Comparison of ENCODE assay signal across 18 cellular contexts in the genomic region with DNA sequence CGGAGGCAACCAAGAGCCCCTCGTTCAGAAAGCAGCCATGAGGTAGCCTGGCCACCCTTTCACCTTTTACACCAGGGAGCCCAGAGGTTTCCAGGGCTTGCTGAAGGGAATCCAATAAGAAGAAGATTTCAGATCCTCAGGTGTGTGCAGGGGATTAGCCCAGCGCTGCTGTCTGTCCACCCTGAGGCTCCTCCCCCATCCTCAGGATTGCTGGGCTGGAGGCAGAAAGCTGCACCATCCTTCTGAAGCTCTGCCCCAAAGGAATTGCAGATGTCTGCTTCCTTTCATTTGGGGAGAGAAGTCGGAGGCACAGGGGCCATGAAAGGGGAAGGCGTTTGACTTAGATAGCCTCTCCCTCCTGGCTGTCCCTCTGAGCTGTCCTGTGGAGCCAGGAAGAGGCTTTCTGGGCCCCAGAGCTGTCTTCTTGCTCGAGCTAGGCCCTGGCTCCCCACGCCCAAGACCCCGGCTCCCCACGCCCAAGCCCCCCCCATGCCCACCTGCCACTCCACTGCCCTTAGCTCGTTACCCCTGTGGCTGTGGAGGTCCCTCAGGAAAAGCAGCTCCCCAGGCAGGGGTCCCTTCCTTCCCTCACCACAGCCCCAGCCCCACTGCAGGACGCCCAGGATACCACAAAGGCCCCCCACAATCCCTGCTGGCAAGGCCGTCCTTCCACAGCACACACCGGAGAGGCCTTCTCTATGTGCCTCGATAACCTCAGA.
A peak's percentile ranks its signal among the peaks of the same experiment; 100 is the strongest.
DNase-seq lines count a peak whose midpoint lies in the region; ATAC-seq, FAIRE-seq and TF ChIP-seq lines count a peak whose summit lies in the region.
"Had no signal": no experiment of that assay in that cellular context is flagged by ENCODE, and none has a peak within 500 bp of the region (broad histone marks: within the 10 kb centered on the region; RNA-seq: fewer than 3 reads in every experiment).

No MANE protein-coding gene starts in this region.

- no peak overlapping the region for H2BK120ac ChIP-seq in mesendoderm (ENCODE audit: low read depth, low read length)

- no peaks in the 10 kb centered on the region for H3K9me3 ChIP-seq in SK-N-SH
- no peaks in the 10 kb centered on the region for H3K9me3 ChIP-seq in stomach smooth muscle (ENCODE audit: control insufficient read depth in 2 of 2, low read length in 2 of 2)

- CTCF ChIA-PET in SK-N-SH (lab: Yijun Ruan, JAX): interaction anchor here (0.8 to 2.8 kb wide), 2 partner anchors 17 to 172 kb away, joined by 3 to 9 read pairs; no protein-coding TSS in a partner anchor

- H4K20me1 ChIP-seq in SK-N-SH (ENCODE audit: insufficient read depth): no peaks in the 10 kb centered on the region

- no peak overlapping the region for H3K9ac ChIP-seq in SK-N-SH
- no peak overlapping the region for H3K9ac ChIP-seq in mesendoderm (ENCODE audit: low read length)
- peak overlapping the region in 1 of 2 donors; percentile 2 for H3K9ac ChIP-seq in stomach smooth muscle (ENCODE audit: low read length in 2 of 2)

- no peak overlapping the region for H2BK5ac ChIP-seq in mesendoderm (ENCODE audit: low read length)

- no peak overlapping the region for H2BK15ac ChIP-seq in mesendoderm (replicated peaks; ENCODE audit: low read depth)

- 75% methylated on average over 13 of the region's 14 CpGs for WGBS in SK-N-SH (ENCODE audit: low lambda C conversion rate)
- no CpG with 5 or more reads among the region's 14 CpGs for WGBS in mesendoderm (ENCODE audit: extremely low coverage, insufficient coverage, low lambda C conversion rate)

- H3K4me1 ChIP-seq in SK-N-SH (ENCODE audit: control insufficient read depth in 1 of 2, insufficient read depth in 2 of 2, low read depth in 1 of 2, low read length in 1 of 2) (peaks cover 0 to 7% of the 10 kb centered on the region in 2 experiments; a peak in 1 of 4 replicates), mesendoderm (ENCODE audit: control insufficient read depth, low read depth, low read length) (no peaks in the 10 kb centered on the region), stomach smooth muscle (ENCODE audit: control insufficient read depth, insufficient read depth, low read length) (peaks cover 26% of the 10 kb centered on the region)

- no peak for TF ChIP-seq EP300 in SK-N-SH (IDR thresholded peaks at IDR 0.05; ENCODE audit: borderline replicate concordance in 1 of 2, low read depth in 1 of 2, low read length in 1 of 2)

- no peaks in the 10 kb centered on the region for H3K36me3 ChIP-seq in SK-N-SH (replicated peaks in 1 of 2; ENCODE audit: control insufficient read depth in 1 of 2, insufficient read depth in 2 of 2, low read length in 1 of 2)
- H3K36me3 ChIP-seq in mesendoderm (ENCODE audit: control insufficient read depth, insufficient read depth, low read length): no peaks in the 10 kb centered on the region
- H3K36me3 ChIP-seq in stomach smooth muscle (ENCODE audit: control insufficient read depth in 2 of 2, insufficient read depth in 2 of 2, low read length in 2 of 2): peaks cover 0 to 2% of the 10 kb centered on the region in 2 donors

- no peak overlapping the region for H2AFZ ChIP-seq in SK-N-SH (ENCODE audit: low read depth)

- H3K9me2 ChIP-seq in SK-N-SH: no peaks in the 10 kb centered on the region

- H3K79me1 ChIP-seq in mesendoderm (ENCODE audit: low read length): no peaks in the 10 kb centered on the region

- no peak overlapping the region for H3K4me2 ChIP-seq in SK-N-SH
- no peak overlapping the region for H3K4me2 ChIP-seq in mesendoderm (ENCODE audit: low read length)

- no peak overlapping the region for H3K56ac ChIP-seq in mesendoderm (ENCODE audit: low read length)

- no peaks in the 10 kb centered on the region for H3F3A ChIP-seq in SK-N-SH (replicated peaks; ENCODE audit: insufficient read depth)

- H3K79me2 ChIP-seq in SK-N-SH (ENCODE audit: insufficient read depth) (no peaks in the 10 kb centered on the region), mesendoderm (ENCODE audit: control insufficient read depth, insufficient read depth, low read length) (no peaks in the 10 kb centered on the region)

- no peak for FAIRE-seq in frontal cortex (lab: Jason Lieb, UNC)

- H3K27me3 ChIP-seq in SK-N-SH (ENCODE audit: insufficient read depth): no peaks in the 10 kb centered on the region
- H3K27me3 ChIP-seq in mesendoderm (ENCODE audit: insufficient read depth, low read length, poor library complexity): no peaks in the 10 kb centered on the region
- no peaks in the 10 kb centered on the region for H3K27me3 ChIP-seq in stomach smooth muscle (ENCODE audit: control insufficient read depth in 1 of 2, insufficient read depth in 2 of 2, low read length in 2 of 2)

- DNase-seq in SK-N-SH (peak; percentile 27), SK-N-DZ (ENCODE audit: low spot score) (peak; percentile 51), mesendoderm (peak; percentile 17), DMS53 (lab: John Stamatoyannopoulos, UW) (no peak), HK-2 (ENCODE audit: unreplicated experiment) (no peak), frontal cortex (ENCODE audit: low spot score in 2 of 2) (no peak)
- DNase-seq: C1 segment of cervical spinal cord, EL, Karpas-422, MM.1S, NCI-H1105, NCI-H187, NCI-H748 treated with DMSO at 0.1 percent for 48 hours, SHP77 treated with DMSO at 0.1 percent for 48 hours had no signal

- ATAC-seq in SK-N-SH treated with all-trans-retinoic acid at 6 μM for 48 hours: no peak
- ATAC-seq: Panc1 had no signal

- H4K8ac ChIP-seq in mesendoderm (ENCODE audit: low read depth, low read length): no peak overlapping the region

- no peak overlapping the region for H4K5ac ChIP-seq in mesendoderm (ENCODE audit: low read length)

- H2AK5ac ChIP-seq in mesendoderm (ENCODE audit: low read length): no peak overlapping the region

- no peak for TF ChIP-seq RAD21 in SK-N-SH (IDR thresholded peaks at IDR 0.05; ENCODE audit: low read length)

- H3K4ac ChIP-seq in mesendoderm (ENCODE audit: low read depth, low read length): no peak overlapping the region

- POLR2A ChIA-PET in SK-N-SH (lab: Yijun Ruan, JAX): no interaction called here

- H3K4me3 ChIP-seq in SK-N-SH (ENCODE audit: low read depth in 2 of 2, low read length in 1 of 2): no peak overlapping the region
- no peak overlapping the region for H3K4me3 ChIP-seq in mesendoderm (ENCODE audit: low read length)
- no peak overlapping the region for H3K4me3 ChIP-seq in stomach smooth muscle (ENCODE audit: low read length in 2 of 2)

- H3K27ac ChIP-seq in SK-N-SH (ENCODE audit: low read depth in 2 of 2, low read length in 1 of 2) (no peak overlapping the region), mesendoderm (ENCODE audit: low read depth, low read length) (no peak overlapping the region), stomach smooth muscle (ENCODE audit: low read length) (peak overlapping the region; percentile 11)
- H3K27ac ChIP-seq: 22Rv1 had no signal

- no peak for TF ChIP-seq CTCF in SK-N-SH (IDR thresholded peaks at IDR 0.05)

- no peak overlapping the region for H3K18ac ChIP-seq in mesendoderm (ENCODE audit: low read length)

- no peak overlapping the region for H3K23ac ChIP-seq in mesendoderm (ENCODE audit: low read length)

TF ChIP-seq in SK-N-SH, 30 proteins besides CTCF, POLR2A, EP300 and RAD21 (continues in another document):
- TF ChIP-seq, protein P1, sequence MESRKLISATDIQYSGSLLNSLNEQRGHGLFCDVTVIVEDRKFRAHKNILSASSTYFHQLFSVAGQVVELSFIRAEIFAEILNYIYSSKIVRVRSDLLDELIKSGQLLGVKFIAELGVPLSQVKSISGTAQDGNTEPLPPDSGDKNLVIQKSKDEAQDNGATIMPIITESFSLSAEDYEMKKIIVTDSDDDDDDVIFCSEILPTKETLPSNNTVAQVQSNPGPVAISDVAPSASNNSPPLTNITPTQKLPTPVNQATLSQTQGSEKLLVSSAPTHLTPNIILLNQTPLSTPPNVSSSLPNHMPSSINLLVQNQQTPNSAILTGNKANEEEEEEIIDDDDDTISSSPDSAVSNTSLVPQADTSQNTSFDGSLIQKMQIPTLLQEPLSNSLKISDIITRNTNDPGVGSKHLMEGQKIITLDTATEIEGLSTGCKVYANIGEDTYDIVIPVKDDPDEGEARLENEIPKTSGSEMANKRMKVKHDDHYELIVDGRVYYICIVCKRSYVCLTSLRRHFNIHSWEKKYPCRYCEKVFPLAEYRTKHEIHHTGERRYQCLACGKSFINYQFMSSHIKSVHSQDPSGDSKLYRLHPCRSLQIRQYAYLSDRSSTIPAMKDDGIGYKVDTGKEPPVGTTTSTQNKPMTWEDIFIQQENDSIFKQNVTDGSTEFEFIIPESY (IDR thresholded peaks at IDR 0.05; ENCODE audit: borderline replicate concordance, low read depth): no peak
- TF ChIP-seq RCOR1 (IDR thresholded peaks at IDR 0.05; ENCODE audit: low read length) (no peak), NRF1 (IDR thresholded peaks at IDR 0.05; ENCODE audit: low read depth, low read length) (no peak)

TF ChIP-seq in SK-N-SH treated with all-trans-retinoic acid at 6 μM for 48 hours, 23 proteins besides CTCF, POLR2A, EP300 and RAD21 (continues in another document):
- TF ChIP-seq ZNF565 (CRISPR knock-in tag; conservative IDR thresholded peaks at IDR 0.05; ENCODE audit: low read depth): no peak
- no peak for TF ChIP-seq ZC3H10 (CRISPR knock-in tag; IDR thresholded peaks at IDR 0.05)
- TF ChIP-seq, protein P2, sequence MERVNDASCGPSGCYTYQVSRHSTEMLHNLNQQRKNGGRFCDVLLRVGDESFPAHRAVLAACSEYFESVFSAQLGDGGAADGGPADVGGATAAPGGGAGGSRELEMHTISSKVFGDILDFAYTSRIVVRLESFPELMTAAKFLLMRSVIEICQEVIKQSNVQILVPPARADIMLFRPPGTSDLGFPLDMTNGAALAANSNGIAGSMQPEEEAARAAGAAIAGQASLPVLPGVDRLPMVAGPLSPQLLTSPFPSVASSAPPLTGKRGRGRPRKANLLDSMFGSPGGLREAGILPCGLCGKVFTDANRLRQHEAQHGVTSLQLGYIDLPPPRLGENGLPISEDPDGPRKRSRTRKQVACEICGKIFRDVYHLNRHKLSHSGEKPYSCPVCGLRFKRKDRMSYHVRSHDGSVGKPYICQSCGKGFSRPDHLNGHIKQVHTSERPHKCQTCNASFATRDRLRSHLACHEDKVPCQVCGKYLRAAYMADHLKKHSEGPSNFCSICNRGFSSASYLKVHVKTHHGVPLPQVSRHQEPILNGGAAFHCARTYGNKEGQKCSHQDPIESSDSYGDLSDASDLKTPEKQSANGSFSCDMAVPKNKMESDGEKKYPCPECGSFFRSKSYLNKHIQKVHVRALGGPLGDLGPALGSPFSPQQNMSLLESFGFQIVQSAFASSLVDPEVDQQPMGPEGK (CRISPR knock-in tag; IDR thresholded peaks at IDR 0.05; ENCODE audit: borderline replicate concordance): no peak
- no peak for TF ChIP-seq TOX (CRISPR knock-in tag; IDR thresholded peaks at IDR 0.05; ENCODE audit: borderline replicate concordance)
- no peak for TF ChIP-seq TCF4 (CRISPR knock-in tag; IDR thresholded peaks at IDR 0.05; ENCODE audit: borderline replicate concordance)
- TF ChIP-seq ZNF8 (CRISPR knock-in tag; IDR thresholded peaks at IDR 0.05): no peak
- TF ChIP-seq ISL1 (CRISPR knock-in tag; IDR thresholded peaks at IDR 0.05): no peak
- no peak for TF ChIP-seq SNAI2 (CRISPR knock-in tag; IDR thresholded peaks at IDR 0.05)
- TF ChIP-seq OSR1 (CRISPR knock-in tag; IDR thresholded peaks at IDR 0.05): no peak
- no peak for TF ChIP-seq GLIS3 (CRISPR knock-in tag; IDR thresholded peaks at IDR 0.05)
- no peak for TF ChIP-seq ARNTL (CRISPR knock-in tag; IDR thresholded peaks at IDR 0.05; ENCODE audit: borderline replicate concordance, low read depth)
- TF ChIP-seq PPARA (CRISPR knock-in tag; IDR thresholded peaks at IDR 0.05; ENCODE audit: borderline replicate concordance): no peak

Comparison
In these comparisons a context has a peak if more than half of its experiments do, and no peak if none do; other contexts are left out.
1. DNase-seq: peak in SK-N-SH (single experiment), SK-N-DZ (single experiment) and mesendoderm (single experiment); none in DMS53 (single experiment), HK-2 (single experiment) and frontal cortex (0 of 2).